In genomic region chr3:55622733-55623132, GRCh38 we compare ENCODE assay signal across 22 cellular contexts.
DNase-seq lines count a peak whose midpoint lies in the region; TF ChIP-seq lines count a peak whose summit lies in the region.
"Had no signal": no experiment of that assay in that cellular context is flagged by ENCODE, and none has a peak within 500 bp of the region (broad histone marks: within the 10 kb centered on the region; RNA-seq: fewer than 3 reads in every experiment).

No MANE protein-coding gene starts in this region.

- no peak overlapping the region for H3K4me2 ChIP-seq in mammary epithelial cell (ENCODE audit: insufficient read depth, low read depth, low read length)

- in situ Hi-C loops in mammary epithelial cell (cut with MboI; ENCODE audit: low sequenced_read_pairs in 2 of 2) (loop anchor here (10.0 to 25.0 kb wide), 3 partner anchors 102 to 265 kb away; partner anchors contain the start of gene WNT5A (in 1 of the 2)), brain microvascular endothelial cell (cut with HindIII; ENCODE audit: low pct_ligation_motif_present, low sequenced_read_pairs) (no loop called here)

- no peaks in the 10 kb centered on the region for H4K20me1 ChIP-seq in mammary epithelial cell (ENCODE audit: insufficient read depth, low read length)

- dilution Hi-C loops in mammary epithelial cell (cut with HindIII; ENCODE audit: low sequenced_read_pairs), result no loop called here

- H3K36me3 ChIP-seq in mammary epithelial cell (ENCODE audit: insufficient read depth, low read length) (no peaks in the 10 kb centered on the region), breast epithelium (no peaks in the 10 kb centered on the region), adipocyte (ENCODE audit: control insufficient read depth, insufficient read depth, low read length, severe bottlenecking) (no peaks in the 10 kb centered on the region), SJCRH30 (no peaks in the 10 kb centered on the region), brain microvascular endothelial cell (replicated peaks) (no peaks in the 10 kb centered on the region)
- H3K36me3 ChIP-seq: BE2C, tibial nerve had no signal

- no peaks in the 10 kb centered on the region for H3K9me3 Mint-ChIP-seq in activated naive CD4-positive, alpha-beta T cell treated with anti-CD3 and anti-CD28 coated beads, Interleukin-2, amount 10 ng/mL, durations not matched to agents 7 days and 5 days
- H3K9me3 Mint-ChIP-seq: activated B cell treated with CpG ODN at 0.5 μM for 24 hours; activated CD4-positive, alpha-beta memory T cell treated with anti-CD3 and anti-CD28 coated beads for 36 hours had no signal

- no peak overlapping the region for H3K27ac Mint-ChIP-seq in activated naive CD4-positive, alpha-beta T cell treated with anti-CD3 and anti-CD28 coated beads, Interleukin-2, amount 10 ng/mL, durations not matched to agents 7 days and 5 days
- H3K27ac Mint-ChIP-seq: activated B cell treated with CpG ODN at 0.5 μM for 24 hours; activated CD4-positive, alpha-beta memory T cell treated with anti-CD3 and anti-CD28 coated beads for 36 hours; stimulated activated naive CD8-positive, alpha-beta T cell treated with anti-CD3 and anti-CD28 coated beads, Interleukin-15, amount 100 ng/mL, for 72 hours had no signal

- no TSS peak for BruUV-seq in mammary epithelial cell (replicated peaks; lab: Mats Ljungman, UMichigan)

- TF ChIP-seq POLR2A in breast epithelium (IDR thresholded peaks at IDR 0.05), result no peak

- H3K9me3 ChIP-seq in mammary epithelial cell (replicated peaks; ENCODE audit: insufficient read depth, low read length) (no peaks in the 10 kb centered on the region), breast epithelium (no peaks in the 10 kb centered on the region), adipocyte (ENCODE audit: control insufficient read depth, low read length) (no peaks in the 10 kb centered on the region), SJCRH30 (replicated peaks) (no peaks in the 10 kb centered on the region)
- H3K9me3 ChIP-seq: BE2C, Caco-2, tibial nerve had no signal

- H3K4me3 ChIP-seq in mammary epithelial cell (replicated peaks in 1 of 3; ENCODE audit: insufficient read depth in 1 of 3, low read depth in 2 of 3, low read length in 3 of 3), result no peak overlapping the region
- no peak overlapping the region for H3K4me3 ChIP-seq in breast epithelium
- H3K4me3 ChIP-seq in adipocyte (ENCODE audit: low read length), result no peak overlapping the region
- no peak overlapping the region for H3K4me3 ChIP-seq in SJCRH30
- H3K4me3 ChIP-seq in brain microvascular endothelial cell (ENCODE audit: low read depth, low read length), result no peak overlapping the region
- H3K4me3 ChIP-seq: tibial nerve had no signal

- no peaks in the 10 kb centered on the region for H3K36me3 Mint-ChIP-seq in activated naive CD4-positive, alpha-beta T cell treated with anti-CD3 and anti-CD28 coated beads, Interleukin-2, amount 10 ng/mL, durations not matched to agents 7 days and 5 days
- H3K36me3 Mint-ChIP-seq: activated CD4-positive, alpha-beta memory T cell treated with anti-CD3 and anti-CD28 coated beads for 36 hours had no signal

- H3K9ac ChIP-seq in mammary epithelial cell (ENCODE audit: insufficient read depth, low read length) (no peak overlapping the region), adipocyte (ENCODE audit: low read length) (no peak overlapping the region)

- no peaks in the 10 kb centered on the region for H3K27me3 ChIP-seq in mammary epithelial cell (ENCODE audit: insufficient read depth, low read length)
- no peaks in the 10 kb centered on the region for H3K27me3 ChIP-seq in breast epithelium
- peaks cover 9% of the 10 kb centered on the region for H3K27me3 ChIP-seq in adipocyte (replicated peaks; ENCODE audit: control insufficient read depth, insufficient read depth, low read length)
- no peaks in the 10 kb centered on the region for H3K27me3 ChIP-seq in SJCRH30
- no peaks in the 10 kb centered on the region for H3K27me3 ChIP-seq in brain microvascular endothelial cell (replicated peaks)
- H3K27me3 ChIP-seq: BE2C, tibial nerve had no signal

- no peak overlapping the region for H2AFZ ChIP-seq in mammary epithelial cell (ENCODE audit: low read depth, low read length)

- 98% methylated on average over 3 of the region's 3 CpGs for WGBS in mammary epithelial cell (ENCODE audit: low coverage, missing lambda C conversion rate)

- no peaks in the 10 kb centered on the region for H3K79me2 ChIP-seq in mammary epithelial cell (ENCODE audit: insufficient read depth, low read length)

- H3K27me3 Mint-ChIP-seq in activated naive CD4-positive, alpha-beta T cell treated with anti-CD3 and anti-CD28 coated beads, Interleukin-2, amount 10 ng/mL, durations not matched to agents 7 days and 5 days, result no peaks in the 10 kb centered on the region

- H3K4me1 Mint-ChIP-seq in activated naive CD4-positive, alpha-beta T cell treated with anti-CD3 and anti-CD28 coated beads, Interleukin-2, amount 10 ng/mL, durations not matched to agents 7 days and 5 days, result no peaks in the 10 kb centered on the region
- H3K4me1 Mint-ChIP-seq: activated B cell treated with CpG ODN at 0.5 μM for 24 hours; stimulated activated naive CD8-positive, alpha-beta T cell treated with anti-CD3 and anti-CD28 coated beads, Interleukin-15, amount 100 ng/mL, for 72 hours had no signal

- H3K4me3 Mint-ChIP-seq in activated naive CD4-positive, alpha-beta T cell treated with anti-CD3 and anti-CD28 coated beads, Interleukin-2, amount 10 ng/mL, durations not matched to agents 7 days and 5 days, result no peak overlapping the region
- H3K4me3 Mint-ChIP-seq: activated B cell treated with CpG ODN at 0.5 μM for 24 hours; activated CD4-positive, alpha-beta memory T cell treated with anti-CD3 and anti-CD28 coated beads for 36 hours; stimulated activated naive CD8-positive, alpha-beta T cell treated with anti-CD3 and anti-CD28 coated beads, Interleukin-15, amount 100 ng/mL, for 72 hours had no signal

- intact Hi-C loops in mammary epithelial cell (cut with micrococcal nuclease) (loop anchor here (1.0 to 5.0 kb wide), 8 partner anchors 98 to 1195 kb away; no protein-coding TSS in a partner anchor), breast epithelium (cut with DNase I; ENCODE audit: low total_unique reads) (no loop called here)

- TF ChIP-seq CTCF in mammary epithelial cell (conservative IDR thresholded peaks at IDR 0.05 in 1 of 2, IDR thresholded peaks at IDR 0.05 in 1 of 2; ENCODE audit: extremely low read depth in 1 of 2, insufficient read depth in 1 of 2, low read depth in 1 of 2, low read length in 2 of 2) (no peak), breast epithelium (IDR thresholded peaks at IDR 0.05) (no peak), brain microvascular endothelial cell (IDR thresholded peaks at IDR 0.05; ENCODE audit: low read depth, low read length, missing control alignments) (no peak)

- no peak overlapping the region for H3K27ac ChIP-seq in mammary epithelial cell (ENCODE audit: insufficient read depth, low read depth, low read length)
- H3K27ac ChIP-seq in breast epithelium, result no peak overlapping the region
- H3K27ac ChIP-seq in SJCRH30, result no peak overlapping the region
- no peak overlapping the region for H3K27ac ChIP-seq in brain microvascular endothelial cell
- H3K27ac ChIP-seq: tibial nerve had no signal

- CTCF ChIA-PET in mammary epithelial cell (lab: Charles Lee; ENCODE audit: low non-redundant PET), result no interaction called here
- CTCF ChIA-PET in activated naive CD4-positive, alpha-beta T cell treated with anti-CD3 and anti-CD28 coated beads, Interleukin-2, amount 10 ng/mL, durations not matched to agents 7 days and 5 days (lab: Charles Lee), result no interaction called here

- DNase-seq in mammary epithelial cell (peak; percentile 38), breast epithelium (ENCODE audit: low spot score in 2 of 2) (no peak), adipocyte (ENCODE audit: low read depth) (peak; percentile 80), iris pigment epithelial cell (ENCODE audit: low read depth) (peak; percentile 81), Kasumi-1 (lab: John Stamatoyannopoulos, UW) (no peak), SJCRH30 (no peak), brain microvascular endothelial cell (no peak)
- no peak for DNase-seq in activated naive CD4-positive, alpha-beta T cell treated with anti-CD3 and anti-CD28 coated beads, Interleukin-2, amount 10 ng/mL, durations not matched to agents 7 days and 5 days
- DNase-seq: 8988T; activated B cell treated with CpG ODN at 0.5 μM for 24 hours; activated CD4-positive, alpha-beta memory T cell treated with anti-CD3 and anti-CD28 coated beads for 36 hours; activated effector memory CD4-positive, alpha-beta T cell treated with anti-CD3 and anti-CD28 coated beads, Interleukin-2, amount 50 U/mL, for 16 hours; BE2C; Caco-2; foreskin melanocyte; GOT3; MM.1S; NCI-H2171; NCI-H69; stimulated activated naive CD8-positive, alpha-beta T cell treated with anti-CD3 and anti-CD28 coated beads, Interleukin-15, amount 100 ng/mL, for 72 hours; T1000 had no signal

- peaks cover 35% of the 10 kb centered on the region for H3K4me1 ChIP-seq in mammary epithelial cell (ENCODE audit: insufficient read depth, low read length)
- H3K4me1 ChIP-seq in breast epithelium, result no peaks in the 10 kb centered on the region
- H3K4me1 ChIP-seq in adipocyte (ENCODE audit: control insufficient read depth, insufficient read depth, low read length), result peaks cover 19% of the 10 kb centered on the region
- peaks cover 18% of the 10 kb centered on the region for H3K4me1 ChIP-seq in SJCRH30
- H3K4me1 ChIP-seq: BE2C had no signal

Comparison
In these comparisons a context has a peak if more than half of its experiments do, and no peak if none do; other contexts are left out.
1. DNase-seq: peak in mammary epithelial cell (single experiment), adipocyte (single experiment) and iris pigment epithelial cell (single experiment); none in breast epithelium (0 of 2), Kasumi-1 (0 of 2), SJCRH30 (0 of 2), activated naive CD4-positive, alpha-beta T cell treated with anti-CD3 and anti-CD28 coated beads, Interleukin-2, amount 10 ng/mL, durations not matched to agents 7 days and 5 days (single experiment) and brain microvascular endothelial cell (single experiment).